ENCODE assay signal across 8 cellular contexts in the genomic region with DNA sequence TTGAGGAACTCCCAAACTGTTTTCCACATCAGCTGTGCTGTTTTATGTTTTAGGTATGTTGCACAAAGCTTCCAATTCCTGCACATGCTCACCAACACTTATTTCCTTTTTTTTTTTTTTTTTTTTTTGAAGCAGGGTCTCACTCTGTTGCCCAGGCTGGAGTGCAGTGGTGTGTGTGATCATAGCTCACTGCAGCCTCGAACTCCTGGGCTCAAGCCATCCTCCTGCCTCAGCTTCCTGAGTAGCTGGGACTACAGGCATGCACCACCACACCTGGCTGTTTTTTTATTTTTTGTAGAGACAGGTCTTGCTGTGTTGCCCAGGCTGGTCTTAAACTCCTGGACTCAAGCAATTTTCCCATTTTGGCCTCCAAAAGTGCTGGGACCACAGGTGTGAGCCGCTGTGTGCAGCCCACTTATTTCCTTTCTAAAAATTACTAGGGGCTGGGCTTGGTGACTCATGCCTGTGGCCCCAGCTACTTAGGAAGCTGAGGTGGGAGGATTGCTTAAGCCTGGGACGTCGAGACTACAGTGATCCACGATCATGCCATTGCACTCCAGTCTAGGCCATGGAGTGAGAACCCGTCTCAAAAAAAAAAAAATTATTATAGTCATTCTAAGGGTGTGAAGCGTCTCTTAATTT. TPM values are rescaled to one million over a fixed set of nuclear protein-coding genes. Genes with fewer than 3 reads are reported as not detected.
DNase-seq lines count a peak whose midpoint lies in the region; ATAC-seq and TF ChIP-seq lines count a peak whose summit lies in the region.
"Not testable (repeated sequence)": the region's sequence is repeated elsewhere in the genome, so short reads cannot be mapped to it uniquely, and the experiment has no call there.

No MANE protein-coding gene starts in this region.

- not testable (repeated sequence) for H3K27ac Mint-ChIP-seq in activated T-cell treated with anti-CD3 and anti-CD28 coated beads, Interleukin-2, amount 50 U/mL, for 72 hours

- ATAC-seq in SK-N-SH treated with all-trans-retinoic acid at 6 μM for 48 hours, result peak; percentile 17; the same call in 1 of the 3 replicates
- peak; percentile 52 to 66 for ATAC-seq in activated T-cell treated with anti-CD3 and anti-CD28 coated beads, Interleukin-2, amount 50 U/mL, for 72 hours (replicated peaks in 1 of 2)

- H3K4me3 Mint-ChIP-seq in activated T-cell treated with anti-CD3 and anti-CD28 coated beads, Interleukin-2, amount 50 U/mL, for 72 hours, result not testable (repeated sequence)

- TF ChIP-seq CTCF in AG10803 (conservative IDR thresholded peaks at IDR 0.05; ENCODE audit: low read length), result not testable (repeated sequence)

- not testable (repeated sequence) for H3K9me3 Mint-ChIP-seq in activated T-cell treated with anti-CD3 and anti-CD28 coated beads, Interleukin-2, amount 50 U/mL, for 72 hours

- H3K36me3 Mint-ChIP-seq in activated T-cell treated with anti-CD3 and anti-CD28 coated beads, Interleukin-2, amount 50 U/mL, for 72 hours (ENCODE audit: insufficient read depth in 2 of 2), result not testable (repeated sequence)

- not testable (repeated sequence) for H3K4me3 ChIP-seq in AG10803 (ENCODE audit: low read length)

- POLR2A ChIA-PET in HEK293T (lab: Yijun Ruan, JAX), result interaction anchor here (1.1 kb wide), 1 partner anchor 139 kb away, joined by 3 read pairs; a partner anchor contains a TSS

- DNase-seq in AG10803 (ENCODE audit: low read depth) (peak; percentile 53), NCI-H226 (peak; percentile 69), kidney tubule cell (ENCODE audit: low spot score) (peak; percentile 49)
- DNase-seq in HEK293T (ENCODE audit: extremely low spot score); activated T-cell treated with anti-CD3 and anti-CD28 coated beads, Interleukin-2, amount 50 U/mL, for 72 hours: not testable (repeated sequence)
- DNase-seq in stimulated activated CD8-positive, alpha-beta memory T cell treated with anti-CD3 and anti-CD28 coated beads, Interleukin-4, amount 100 ng/mL, for 48 hours, result peak; percentile 45

- H3K27ac ChIP-seq in cingulate gyrus (ENCODE audit: low read depth, low read length), result peak overlapping the region; percentile 1

- H3K27me3 Mint-ChIP-seq in activated T-cell treated with anti-CD3 and anti-CD28 coated beads, Interleukin-2, amount 50 U/mL, for 72 hours (ENCODE audit: low read depth), result not testable (repeated sequence)

- CTCF ChIA-PET in HEK293T (lab: Yijun Ruan, JAX), result interaction anchor here (0.5 to 1.5 kb wide), 6 partner anchors 12 to 514 kb away, joined by 3 to 5 read pairs (median 4); no protein-coding TSS in a partner anchor

- peaks cover 29% of the 10 kb centered on the region for H3K4me1 Mint-ChIP-seq in activated T-cell treated with anti-CD3 and anti-CD28 coated beads, Interleukin-2, amount 50 U/mL, for 72 hours (ENCODE audit: low read depth)

TF ChIP-seq in HEK293T, 16 proteins besides CTCF, POLR2A, EP300 and RAD21:
- TF ChIP-seq ZNF384 (IDR thresholded peaks at IDR 0.05), result peak; percentile 28; the same call in 1 of the 2 replicates

RNA-seq across cellular contexts. Expression of a gene that starts 33.5 kb away (rescaled TPM):
- 1 to 10 TPM; 4.5 to 5.8 TPM for total RNA-seq in activated T-cell treated with anti-CD3 and anti-CD28 coated beads, Interleukin-2, amount 50 U/mL, for 72 hours

RNA-seq across cellular contexts. Expression of a gene that starts 49.7 kb away (rescaled TPM):
- 10 to 100 TPM in 1 of 2 donors, 1 to 10 TPM in 1; 9.8 to 10.7 TPM for total RNA-seq in activated T-cell treated with anti-CD3 and anti-CD28 coated beads, Interleukin-2, amount 50 U/mL, for 72 hours
